Comparison of ENCODE assay signal across 12 cellular contexts in the genomic region with DNA sequence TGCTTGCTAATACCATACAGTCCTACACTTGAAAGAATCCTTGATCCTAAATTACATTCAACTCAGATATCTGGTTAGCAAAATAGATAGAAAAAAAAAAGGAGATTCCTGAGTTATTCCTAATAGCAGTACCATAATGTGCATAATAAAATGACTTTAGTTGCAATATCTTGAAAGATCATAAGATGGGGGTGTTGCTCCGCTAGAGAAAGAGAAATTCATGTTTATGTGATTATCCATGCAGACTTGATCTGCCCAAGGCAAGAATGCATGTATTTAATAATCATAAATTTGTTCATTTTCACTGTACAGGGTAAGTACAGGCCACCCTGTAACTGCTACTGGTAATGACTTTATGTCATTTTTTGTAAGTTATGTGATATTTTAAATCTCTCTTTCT.
DNase-seq lines count a peak whose midpoint lies in the region; ATAC-seq and TF ChIP-seq lines count a peak whose summit lies in the region.
"Had no signal": no experiment of that assay in that cellular context is flagged by ENCODE, and none has a peak within 500 bp of the region (broad histone marks: within the 10 kb centered on the region; RNA-seq: fewer than 3 reads in every experiment).

No MANE protein-coding gene starts in this region.

- H3K27me3 ChIP-seq in OCI-LY1 (ENCODE audit: insufficient read depth, low read length), result no peaks in the 10 kb centered on the region
- no peaks in the 10 kb centered on the region for H3K27me3 ChIP-seq in CD8-positive, alpha-beta T cell (ENCODE audit: insufficient read depth, low read length)
- H3K27me3 ChIP-seq: vagina had no signal

- POLR2A ChIA-PET in GM10248 (lab: Yijun Ruan, JAX), result no interaction called here
- POLR2A ChIA-PET in CD8-positive, alpha-beta T cell (lab: Charles Lee), result no interaction called here

- H3K4me3 ChIP-seq in OCI-LY1 (ENCODE audit: low read depth, low read length, poor library complexity, severe bottlenecking), result no peak overlapping the region
- no peak overlapping the region for H3K4me3 ChIP-seq in CD8-positive, alpha-beta T cell (ENCODE audit: low read depth, low read length)
- H3K4me3 ChIP-seq: vagina had no signal

- H3K9me2 ChIP-seq in OCI-LY1 (ENCODE audit: low read depth, low read length), result no peaks in the 10 kb centered on the region

- CTCF ChIA-PET in GM10248 (lab: Yijun Ruan, JAX), result interaction anchor here (0.6 to 2.7 kb wide), 6 partner anchors 10 to 435 kb away, joined by 3 to 14 read pairs (median 5); no protein-coding TSS in a partner anchor
- CTCF ChIA-PET in CD8-positive, alpha-beta T cell (lab: Charles Lee), result interaction anchor here (0.9 to 2.3 kb wide), 2 partner anchors 43 to 352 kb away, joined by 3 to 6 read pairs; no protein-coding TSS in a partner anchor

- no peaks in the 10 kb centered on the region for H3K4me1 ChIP-seq in OCI-LY1 (ENCODE audit: insufficient read depth, low read length, severe bottlenecking)
- no peaks in the 10 kb centered on the region for H3K4me1 ChIP-seq in CD8-positive, alpha-beta T cell (ENCODE audit: insufficient read depth, low read length)
- H3K4me1 ChIP-seq: vagina had no signal

- TF ChIP-seq POLR2A in erythroblast (IDR thresholded peaks at IDR 0.05; ENCODE audit: low read length), result no peak

- H3K79me2 ChIP-seq in OCI-LY1 (ENCODE audit: insufficient read depth, low read length), result no peaks in the 10 kb centered on the region

- ATAC-seq in CD8-positive, alpha-beta T cell, result no peak
- ATAC-seq in HG03097 (IDR thresholded peaks at IDR 0.05; ENCODE audit: low FRiP score, unreplicated experiment), result no peak
- ATAC-seq in GM21717 (IDR thresholded peaks at IDR 0.05; ENCODE audit: unreplicated experiment), result no peak

- H3K9me3 ChIP-seq in OCI-LY1 (ENCODE audit: low read length), result no peaks in the 10 kb centered on the region
- no peaks in the 10 kb centered on the region for H3K9me3 ChIP-seq in CD8-positive, alpha-beta T cell (ENCODE audit: low read length)
- H3K9me3 ChIP-seq: vagina had no signal

- H3K9ac ChIP-seq in OCI-LY1 (ENCODE audit: low read length), result no peak overlapping the region

- no peaks in the 10 kb centered on the region for H3K4me1 Mint-ChIP-seq in CD8-positive, alpha-beta T cell (ENCODE audit: low read depth)

- H3K27ac ChIP-seq in 22Rv1 (no peak overlapping the region), OCI-LY1 (ENCODE audit: low read depth, low read length, poor library complexity, severe bottlenecking) (no peak overlapping the region)
- no peak overlapping the region for H3K27ac ChIP-seq in CD8-positive, alpha-beta T cell (ENCODE audit: low read depth, low read length)
- H3K27ac ChIP-seq: vagina had no signal

- intact Hi-C loops in CD8-positive, alpha-beta T cell (cut with DNase I, micrococcal nuclease), result loop anchor here in 1 of 2 experiments (10.0 kb wide), 1 partner anchor 421 kb away; no protein-coding TSS in a partner anchor

- peaks cover 15% of the 10 kb centered on the region for H3K36me3 Mint-ChIP-seq in CD8-positive, alpha-beta T cell

- peaks cover 6% of the 10 kb centered on the region for H3K27me3 Mint-ChIP-seq in CD8-positive, alpha-beta T cell (ENCODE audit: low read depth)

- DNase-seq in GM10248 (ENCODE audit: extremely low spot score), result no peak
- peak; percentile 3 to 18 for DNase-seq in erythroblast (lab: John Stamatoyannopoulos, UW)
- no peak for DNase-seq in CD8-positive, alpha-beta T cell
- no peak for DNase-seq in OCI-M2 (lab: John Stamatoyannopoulos, UW; ENCODE audit: unreplicated experiment)
- DNase-seq: foreskin melanocyte, NCI-H187, T1000 had no signal

- no peaks in the 10 kb centered on the region for H3K9me3 Mint-ChIP-seq in CD8-positive, alpha-beta T cell

- H3K27ac Mint-ChIP-seq in CD8-positive, alpha-beta T cell, result no peak overlapping the region

- H3K36me3 ChIP-seq in OCI-LY1 (ENCODE audit: insufficient read depth, low read length), result no peaks in the 10 kb centered on the region
- no peaks in the 10 kb centered on the region for H3K36me3 ChIP-seq in CD8-positive, alpha-beta T cell (ENCODE audit: insufficient read depth, low read length)

- no peak overlapping the region for H2AFZ ChIP-seq in OCI-LY1 (ENCODE audit: low read length)

- TF ChIP-seq CTCF in 22Rv1 (IDR thresholded peaks at IDR 0.05) (peak; percentile 23), GM10248 (IDR thresholded peaks at IDR 0.05; ENCODE audit: control extremely low read depth, extremely low read depth, low read depth, missing control alignments) (peak; percentile 23), OCI-LY1 (IDR thresholded peaks at IDR 0.05; ENCODE audit: low read length) (peak; percentile 25; the same call in 1 of the 2 replicates)
- TF ChIP-seq CTCF in CD8-positive, alpha-beta T cell (IDR thresholded peaks at IDR 0.05), result no peak

- no peaks in the 10 kb centered on the region for H3F3A ChIP-seq in OCI-LY1 (ENCODE audit: insufficient read depth, low read length)

- no peaks in the 10 kb centered on the region for H4K20me1 ChIP-seq in OCI-LY1 (ENCODE audit: insufficient read depth, low read length)

- H3K4me3 Mint-ChIP-seq in CD8-positive, alpha-beta T cell, result no peak overlapping the region

- no peak overlapping the region for H3K4me2 ChIP-seq in OCI-LY1 (ENCODE audit: low read length)

Comparison
In these comparisons a context has a peak if more than half of its experiments do, and no peak if none do; other contexts are left out.
1. DNase-seq: peak in erythroblast (2 of 2); none in GM10248 (single experiment), CD8-positive, alpha-beta T cell (0 of 7) and OCI-M2 (single experiment).